31 cellular contexts compared by ENCODE assay signal in the genomic region with DNA sequence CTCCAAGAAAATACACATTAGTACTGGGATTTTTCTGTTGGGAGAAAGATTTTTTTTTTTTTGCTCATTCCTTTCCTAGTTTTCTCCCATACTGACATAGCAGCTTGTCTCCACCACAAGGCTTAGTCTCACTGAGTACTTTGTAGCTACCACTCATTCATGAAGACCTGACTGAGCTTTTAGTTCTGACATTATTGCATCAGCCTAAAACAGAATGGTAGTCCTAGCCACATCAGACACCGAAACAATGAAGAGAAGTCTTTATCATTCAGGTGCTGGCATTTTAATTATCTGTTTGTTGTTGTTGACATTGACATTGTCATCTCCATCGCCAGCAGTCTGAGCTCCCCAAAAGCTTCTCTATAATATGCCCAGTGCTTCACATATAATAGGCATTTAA.
"Had no signal": no experiment of that assay in that cellular context is flagged by ENCODE, and none has a peak within 500 bp of the region (broad histone marks: within the 10 kb centered on the region; RNA-seq: fewer than 3 reads in every experiment).

No MANE protein-coding gene starts in this region.

- ATAC-seq: activated CD4-positive, CD25-positive, alpha-beta regulatory T cell treated with anti-CD3 and anti-CD28 coated beads, Interleukin-2, amount 50 U/mL, for 24 hours; activated T-cell treated with anti-CD3 and anti-CD28 coated beads, Interleukin-2, amount 50 U/mL, for 72 hours; body of pancreas; effector memory CD8-positive, alpha-beta T cell; foreskin keratinocyte; gastrocnemius medialis; heart left ventricle; T-helper 17 cell had no signal

- H3K9me3 ChIP-seq: body of pancreas, esophagus muscularis mucosa, gastrocnemius medialis, heart left ventricle had no signal

- H3K4me1 ChIP-seq: foreskin keratinocyte had no signal

- H3K36me3 Mint-ChIP-seq: activated naive CD4-positive, alpha-beta T cell treated with anti-CD3 and anti-CD28 coated beads, Interleukin-2, amount 10 ng/mL, durations not matched to agents 7 days and 5 days; activated naive CD8-positive, alpha-beta T cell had no signal

- H3K27me3 Mint-ChIP-seq: activated B cell treated with CpG ODN at 0.5 μM for 24 hours had no signal

- H3K4me3 Mint-ChIP-seq: activated B cell treated with CpG ODN at 0.5 μM for 24 hours; activated CD4-positive, alpha-beta memory T cell treated with anti-CD3 and anti-CD28 coated beads, Interleukin-2, amount 10 ng/mL, durations not matched to agents 7 days and 5 days; activated naive CD4-positive, alpha-beta T cell treated with anti-CD3 and anti-CD28 coated beads, Interleukin-2, amount 10 ng/mL, durations not matched to agents 7 days and 5 days; activated naive CD8-positive, alpha-beta T cell; activated T-cell treated with anti-CD3 and anti-CD28 coated beads, Interleukin-2, amount 50 U/mL, for 24 hours; activated T-cell treated with anti-CD3 and anti-CD28 coated beads, Interleukin-2, amount 50 U/mL, for 72 hours; effector memory CD8-positive, alpha-beta T cell; T-helper 17 cell; T-helper 2 cell treated with Interferon-gamma antibody and Interleukin-4, amounts not matched to agents 5 μg/mL and 100 μg/mL, for 36 hours had no signal

- H3K4me3 ChIP-seq: body of pancreas, esophagus muscularis mucosa, gastrocnemius medialis, heart left ventricle had no signal

- H3K27me3 ChIP-seq: body of pancreas, esophagus muscularis mucosa, foreskin keratinocyte, gastrocnemius medialis, heart left ventricle had no signal

- H3K27ac Mint-ChIP-seq: activated B cell treated with CpG ODN at 0.5 μM for 24 hours; activated CD4-positive, alpha-beta memory T cell treated with anti-CD3 and anti-CD28 coated beads, Interleukin-2, amount 10 ng/mL, durations not matched to agents 7 days and 5 days; activated naive CD4-positive, alpha-beta T cell treated with anti-CD3 and anti-CD28 coated beads, Interleukin-2, amount 10 ng/mL, durations not matched to agents 7 days and 5 days; activated naive CD8-positive, alpha-beta T cell; activated T-cell treated with anti-CD3 and anti-CD28 coated beads, Interleukin-2, amount 50 U/mL, for 24 hours; activated T-cell treated with anti-CD3 and anti-CD28 coated beads, Interleukin-2, amount 50 U/mL, for 72 hours; effector memory CD8-positive, alpha-beta T cell; T-helper 17 cell; T-helper 2 cell treated with Interferon-gamma antibody and Interleukin-4, amounts not matched to agents 5 μg/mL and 100 μg/mL, for 36 hours had no signal

- DNase-seq: activated B cell treated with CpG ODN at 0.5 μM for 24 hours; activated CD4-positive, alpha-beta memory T cell treated with anti-CD3 and anti-CD28 coated beads, Interleukin-2, amount 10 ng/mL, durations not matched to agents 7 days and 5 days; activated CD4-positive, alpha-beta T cell treated with anti-CD3 and anti-CD28 coated beads for 48 hours; activated CD8-positive, alpha-beta memory T cell treated with anti-CD3 and anti-CD28 coated beads, Interleukin-2, amount 50 U/mL, for 48 hours; activated gamma-delta T cell; activated naive CD4-positive, alpha-beta T cell; activated naive CD4-positive, alpha-beta T cell treated with anti-CD3 and anti-CD28 coated beads, Interleukin-2, amount 10 ng/mL, durations not matched to agents 7 days and 5 days; activated T-cell treated with anti-CD3 and anti-CD28 coated beads for 4 hours; activated T-cell treated with anti-CD3 and anti-CD28 coated beads, Interleukin-2, amount 50 U/mL, for 24 hours; activated T-cell treated with anti-CD3 and anti-CD28 coated beads, Interleukin-2, amount 50 U/mL, for 72 hours; amniotic stem cell; anterior cingulate cortex; body of pancreas; caudate nucleus; cortex of kidney; dermis blood vessel endothelial cell; effector CD4-positive, alpha-beta T cell; effector memory CD8-positive, alpha-beta T cell; erythroblast; foreskin keratinocyte; gastrocnemius medialis; glutamatergic neuron; heart left ventricle; T-helper 17 cell; T1000; WERI-Rb-1 had no signal

- H3K27ac ChIP-seq: body of pancreas, esophagus muscularis mucosa, foreskin keratinocyte, heart left ventricle, WERI-Rb-1 had no signal

- H3K4me1 Mint-ChIP-seq: activated B cell treated with CpG ODN at 0.5 μM for 24 hours; activated CD4-positive, alpha-beta memory T cell treated with anti-CD3 and anti-CD28 coated beads, Interleukin-2, amount 10 ng/mL, durations not matched to agents 7 days and 5 days; activated naive CD4-positive, alpha-beta T cell treated with anti-CD3 and anti-CD28 coated beads, Interleukin-2, amount 10 ng/mL, durations not matched to agents 7 days and 5 days; T-helper 17 cell had no signal

- FAIRE-seq: colon had no signal

- H3K36me3 ChIP-seq: esophagus muscularis mucosa, gastrocnemius medialis, heart left ventricle, WERI-Rb-1 had no signal

- H3K9me3 Mint-ChIP-seq: activated B cell treated with CpG ODN at 0.5 μM for 24 hours; activated CD4-positive, alpha-beta memory T cell treated with anti-CD3 and anti-CD28 coated beads, Interleukin-2, amount 10 ng/mL, durations not matched to agents 7 days and 5 days; activated naive CD4-positive, alpha-beta T cell treated with anti-CD3 and anti-CD28 coated beads, Interleukin-2, amount 10 ng/mL, durations not matched to agents 7 days and 5 days; activated T-cell treated with anti-CD3 and anti-CD28 coated beads, Interleukin-2, amount 50 U/mL, for 24 hours; activated T-cell treated with anti-CD3 and anti-CD28 coated beads, Interleukin-2, amount 50 U/mL, for 72 hours; effector memory CD8-positive, alpha-beta T cell; T-helper 2 cell treated with Interferon-gamma antibody and Interleukin-4, amounts not matched to agents 5 μg/mL and 100 μg/mL, for 36 hours had no signal
